8 cellular contexts compared by ENCODE assay signal in genomic region chr1:149810697-149811405, GRCh38. TPM values are rescaled to one million over a fixed set of nuclear protein-coding genes. Genes with fewer than 3 reads are reported as not detected.
A peak's percentile ranks its signal among the peaks of the same experiment; 100 is the strongest.
DNase-seq lines count a peak whose midpoint lies in the region; ATAC-seq and TF ChIP-seq lines count a peak whose summit lies in the region.
"Not testable (repeated sequence)": the region's sequence is repeated elsewhere in the genome, so short reads cannot be mapped to it uniquely, and the experiment has no call there.

No MANE protein-coding gene starts in this region.

- CTCF ChIA-PET in activated naive CD4-positive, alpha-beta T cell treated with anti-CD3 and anti-CD28 coated beads for 36 hours (lab: Charles Lee) = not testable (repeated sequence)

- H3K4me2 ChIP-seq in H9 (ENCODE audit: insufficient read depth, insufficient read length, low read length) (peak overlapping the region; percentile 25), SU-DHL-6 (ENCODE audit: low read depth, low read length, poor library complexity, severe bottlenecking) (peak overlapping the region; percentile 53)

- not testable (repeated sequence) for H3K9me3 ChIP-seq in H9 (ENCODE audit: control insufficient read depth, low read depth, low read length); SU-DHL-6 (ENCODE audit: insufficient read depth, low read length); endocrine pancreas (ENCODE audit: control insufficient read depth, low read length)

- not testable (repeated sequence) for H2BK20ac ChIP-seq in H9 (ENCODE audit: low read depth, low read length, poor library complexity, severe bottlenecking)

- not testable (repeated sequence) for H3K27me3 ChIP-seq in H9 (ENCODE audit: insufficient read depth, low read length); SU-DHL-6 (ENCODE audit: low read length); endocrine pancreas (ENCODE audit: control insufficient read depth, insufficient read depth, low read length)

- not testable (repeated sequence) for ATAC-seq in stimulated activated memory B cell treated with anti-CD40 and anti-IgM and Interleukin-4, amounts not matched to agents 10 μg/mL and 1 μg/mL and 100 μg/mL, for 72 hours

- H3K4me1 ChIP-seq in H9 (ENCODE audit: insufficient read depth, low read length); endocrine pancreas (ENCODE audit: control insufficient read depth, insufficient read depth, low read length): not testable (repeated sequence)

- not testable (repeated sequence) for H2BK120ac ChIP-seq in H9 (ENCODE audit: low read depth, low read length, poor library complexity, severe bottlenecking)

- not testable (repeated sequence) for H3K9me3 Mint-ChIP-seq in H9; activated naive CD4-positive, alpha-beta T cell treated with anti-CD3 and anti-CD28 coated beads for 36 hours; stimulated activated memory B cell treated with anti-CD40 and anti-IgM and Interleukin-4, amounts not matched to agents 10 μg/mL and 1 μg/mL and 100 μg/mL, for 72 hours

- H3T11ph ChIP-seq in H9 (ENCODE audit: low read length) = not testable (repeated sequence)

- H3K27ac Mint-ChIP-seq in H9; activated naive CD4-positive, alpha-beta T cell treated with anti-CD3 and anti-CD28 coated beads for 36 hours; stimulated activated memory B cell treated with anti-CD40 and anti-IgM and Interleukin-4, amounts not matched to agents 10 μg/mL and 1 μg/mL and 100 μg/mL, for 72 hours: not testable (repeated sequence)

- peaks cover 16% of the 10 kb centered on the region for H3F3A ChIP-seq in SU-DHL-6 (ENCODE audit: insufficient read depth)

- H2BK5ac ChIP-seq in H9 (ENCODE audit: insufficient read length, low read length) = not testable (repeated sequence)

- not testable (repeated sequence) for H2AFZ ChIP-seq in H9 (ENCODE audit: low read length); SU-DHL-6 (ENCODE audit: low read depth, low read length, severe bottlenecking)

- H3K27me3 Mint-ChIP-seq in H9 (ENCODE audit: low read depth); activated naive CD4-positive, alpha-beta T cell treated with anti-CD3 and anti-CD28 coated beads for 36 hours (ENCODE audit: low read depth); stimulated activated memory B cell treated with anti-CD40 and anti-IgM and Interleukin-4, amounts not matched to agents 10 μg/mL and 1 μg/mL and 100 μg/mL, for 72 hours: not testable (repeated sequence)

- not testable (repeated sequence) for H3K56ac ChIP-seq in H9 (ENCODE audit: insufficient read length, low read depth, low read length)

- DNase-seq in H9 (peak; percentile 50), NCI-H345 (lab: John Stamatoyannopoulos, UW) (peak; percentile 18), mesenteric fat pad (ENCODE audit: low spot score) (peak; percentile 47)
- peak; percentile 36 for DNase-seq in activated naive CD4-positive, alpha-beta T cell treated with anti-CD3 and anti-CD28 coated beads for 36 hours

- H3K4me1 Mint-ChIP-seq in H9; stimulated activated memory B cell treated with anti-CD40 and anti-IgM and Interleukin-4, amounts not matched to agents 10 μg/mL and 1 μg/mL and 100 μg/mL, for 72 hours: not testable (repeated sequence)
- peaks cover 13% of the 10 kb centered on the region for H3K4me1 Mint-ChIP-seq in activated naive CD4-positive, alpha-beta T cell treated with anti-CD3 and anti-CD28 coated beads for 36 hours (ENCODE audit: low read depth)

- intact Hi-C loops in activated naive CD4-positive, alpha-beta T cell treated with anti-CD3 and anti-CD28 coated beads for 36 hours (cut with micrococcal nuclease) = not testable (repeated sequence)

- not testable (repeated sequence) for H3K4me3 ChIP-seq in SU-DHL-6 (ENCODE audit: insufficient read depth, low read length, poor library complexity, severe bottlenecking)
- H3K4me3 ChIP-seq in endocrine pancreas (ENCODE audit: control insufficient read depth, insufficient read depth, low read length) = peak overlapping the region; percentile 45

- not testable (repeated sequence) for H2BK12ac ChIP-seq in H9 (ENCODE audit: insufficient read length, low read depth, low read length)

- TF ChIP-seq CTCF in C4-2B (conservative IDR thresholded peaks at IDR 0.05); H9 (conservative IDR thresholded peaks at IDR 0.05); SU-DHL-6 (IDR thresholded peaks at IDR 0.05; ENCODE audit: insufficient read depth, low read length, poor library complexity, severe bottlenecking): not testable (repeated sequence)

- H3K4ac ChIP-seq in H9 (ENCODE audit: low read depth, low read length) = not testable (repeated sequence)

- H3K79me1 ChIP-seq in H9 (ENCODE audit: insufficient read depth, low read depth, low read length, poor library complexity, severe bottlenecking) = not testable (repeated sequence)

- peak overlapping the region; percentile 44 to 74 for H3K4me3 Mint-ChIP-seq in H9
- H3K4me3 Mint-ChIP-seq in activated naive CD4-positive, alpha-beta T cell treated with anti-CD3 and anti-CD28 coated beads for 36 hours = peak overlapping the region; percentile 46
- peak overlapping the region; percentile 22 for H3K4me3 Mint-ChIP-seq in stimulated activated memory B cell treated with anti-CD40 and anti-IgM and Interleukin-4, amounts not matched to agents 10 μg/mL and 1 μg/mL and 100 μg/mL, for 72 hours

- not testable (repeated sequence) for H4K5ac ChIP-seq in H9 (ENCODE audit: insufficient read length, low read depth, low read length)

- H4K91ac ChIP-seq in H9 (ENCODE audit: insufficient read length, low read depth, low read length) = not testable (repeated sequence)

- H3K36me3 Mint-ChIP-seq in H9 (ENCODE audit: insufficient read depth in 1 of 3, low read depth in 3 of 3); activated naive CD4-positive, alpha-beta T cell treated with anti-CD3 and anti-CD28 coated beads for 36 hours (ENCODE audit: low read depth): not testable (repeated sequence)
- peaks cover 16% of the 10 kb centered on the region for H3K36me3 Mint-ChIP-seq in stimulated activated memory B cell treated with anti-CD40 and anti-IgM and Interleukin-4, amounts not matched to agents 10 μg/mL and 1 μg/mL and 100 μg/mL, for 72 hours

- H3K27ac ChIP-seq in C4-2B (peak overlapping the region; percentile 92), SU-DHL-6 (ENCODE audit: low read depth, low read length) (peak overlapping the region; percentile 74)
- not testable (repeated sequence) for H3K27ac ChIP-seq in H9 (ENCODE audit: insufficient read length, low read depth, low read length)

- H3K9me2 ChIP-seq in SU-DHL-6 (replicated peaks; ENCODE audit: insufficient read depth, low read length) = not testable (repeated sequence)

- not testable (repeated sequence) for H4K8ac ChIP-seq in H9 (replicated peaks; ENCODE audit: insufficient read length, low read depth, low read length)

- H3K23ac ChIP-seq in H9 (ENCODE audit: insufficient read length, low read depth, low read length) = not testable (repeated sequence)

- not testable (repeated sequence) for H3K79me2 ChIP-seq in H9 (ENCODE audit: insufficient read depth, low read length); SU-DHL-6 (ENCODE audit: insufficient read depth, low read length)

- H3K36me3 ChIP-seq in SU-DHL-6 (ENCODE audit: low read length); endocrine pancreas (ENCODE audit: control insufficient read depth, insufficient read depth, low read length): not testable (repeated sequence)

- H2BK15ac ChIP-seq in H9 (ENCODE audit: low read depth, low read length) = not testable (repeated sequence)

- not testable (repeated sequence) for H2AK5ac ChIP-seq in H9 (ENCODE audit: insufficient read length, low read length)

- not testable (repeated sequence) for H3K18ac ChIP-seq in H9 (ENCODE audit: insufficient read length, low read depth, low read length)

- no CpG with 5 or more reads among the region's 7 CpGs for WGBS in H9 (ENCODE audit: extremely low coverage, insufficient read length, low lambda C conversion rate)

- H3K14ac ChIP-seq in H9 (ENCODE audit: insufficient read depth, low read length) = not testable (repeated sequence)

- H3K9ac ChIP-seq in H9 (ENCODE audit: extremely low read depth, insufficient read length, low read length); endocrine pancreas (ENCODE audit: control insufficient read depth, insufficient read depth, low read length): not testable (repeated sequence)
- H3K9ac ChIP-seq in SU-DHL-6 (ENCODE audit: low read length) = peak overlapping the region; percentile 28; the same call in 1 of the 2 replicates

- not testable (repeated sequence) for H3K23me2 ChIP-seq in H9 (ENCODE audit: insufficient read length, low read depth, low read length, poor library complexity, severe bottlenecking)

- H4K20me1 ChIP-seq in H9 (ENCODE audit: control insufficient read depth, insufficient read depth, insufficient read length); SU-DHL-6 (ENCODE audit: low read depth, low read length): not testable (repeated sequence)

RNA-seq across cellular contexts. Expression of gene FCGR1A, which starts 28.4 kb away (rescaled TPM):
- total RNA-seq in H9 (2021) (not detected in 2 replicates), mesenteric fat pad (9.3 TPM)
- total RNA-seq in activated naive CD4-positive, alpha-beta T cell treated with anti-CD3 and anti-CD28 coated beads for 36 hours = not detected

Comparison
In these comparisons a context has a peak if more than half of its experiments do, and no peak if none do; other contexts are left out.
1. RNA of gene FCGR1A, which starts 28.4 kb away (total RNA-seq): 9.3 TPM in mesenteric fat pad (single experiment); not detected in H9 and not detected in activated naive CD4-positive, alpha-beta T cell treated with anti-CD3 and anti-CD28 coated beads for 36 hours; every median in the first group is over 10 times any median in the second.
2. Peak in every context shown above with its lines, with median percentiles within 50 percentile points of each other: DNase-seq and H3K4me3 Mint-ChIP-seq.